8 cellular contexts compared by ENCODE assay signal in the genomic region with DNA sequence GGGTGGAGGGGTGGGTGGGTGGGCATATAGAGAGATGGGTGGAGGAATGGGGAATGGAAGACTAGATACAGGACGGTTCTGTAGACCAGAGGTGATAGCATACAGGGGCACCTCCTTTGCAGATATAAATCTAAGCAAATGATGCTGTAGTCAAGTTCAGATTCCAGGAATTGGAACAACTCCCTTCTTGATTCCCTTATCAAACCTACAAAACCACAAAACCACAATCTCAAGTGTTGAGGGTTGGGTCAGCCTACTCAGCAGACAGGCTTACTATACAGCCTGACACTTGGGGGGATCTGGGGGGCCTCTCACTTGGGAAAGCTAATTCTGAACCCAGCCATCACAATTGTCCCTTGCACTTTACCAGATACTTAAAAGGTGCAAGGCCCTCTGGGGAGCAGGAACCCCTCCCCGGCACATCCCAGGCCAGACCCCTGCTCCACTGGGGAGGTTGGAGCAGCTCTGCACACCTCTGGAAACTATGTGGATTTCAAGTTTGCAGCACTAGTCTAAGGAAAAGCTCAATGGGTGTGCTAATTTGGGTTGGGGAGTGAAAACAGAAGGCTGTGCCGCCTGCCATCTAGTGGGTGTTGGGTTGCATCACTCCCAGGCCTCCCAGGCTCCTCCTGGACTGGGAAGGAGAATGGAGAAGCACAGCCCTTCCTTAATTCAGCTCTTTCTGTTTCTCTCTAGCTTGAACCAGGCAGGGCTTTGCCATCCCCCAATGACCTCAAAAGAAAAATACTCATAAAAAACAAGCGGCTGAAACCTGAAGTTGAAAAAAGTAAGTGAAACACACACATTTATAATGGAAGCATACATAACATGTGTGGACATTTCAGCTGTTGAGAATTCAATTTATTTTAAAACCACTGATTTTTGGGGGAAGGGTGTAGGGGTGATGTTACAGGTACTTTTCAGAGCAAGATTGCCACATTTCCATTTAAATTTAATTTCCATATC.
DNase-seq lines count a peak whose midpoint lies in the region; ATAC-seq and TF ChIP-seq lines count a peak whose summit lies in the region.

No MANE protein-coding gene starts in this region.

- H3K27me3 ChIP-seq in thoracic aorta (replicated peaks; ENCODE audit: insufficient read depth), result no peaks in the 10 kb centered on the region

- H3K4me1 Mint-ChIP-seq in MCF 10A (ENCODE audit: insufficient read depth, unreplicated experiment), result no peaks in the 10 kb centered on the region

- CTCF ChIA-PET in MCF 10A (lab: Yijun Ruan, JAX), result interaction anchor here (0.5 to 3.4 kb wide), 73 partner anchors 8 to 1131 kb away, joined by 3 to 77 read pairs (median 4); no protein-coding TSS in a partner anchor

- H3K4me3 Mint-ChIP-seq in MCF 10A (ENCODE audit: unreplicated experiment), result no peak overlapping the region

- no peak overlapping the region for H3K27ac Mint-ChIP-seq in MCF 10A (ENCODE audit: low read depth, unreplicated experiment)

- no peaks in the 10 kb centered on the region for H3K9me3 Mint-ChIP-seq in MCF 10A (ENCODE audit: unreplicated experiment)

- H3K27me3 Mint-ChIP-seq in MCF 10A (ENCODE audit: insufficient read depth, unreplicated experiment), result no peaks in the 10 kb centered on the region

- H3K27ac ChIP-seq in thoracic aorta, result no peak overlapping the region

- H3K9me3 ChIP-seq in thoracic aorta, result no peaks in the 10 kb centered on the region

- ATAC-seq in HG02973 (IDR thresholded peaks at IDR 0.05; ENCODE audit: unreplicated experiment) (peak; percentile 39), thoracic aorta (ENCODE audit: insufficient number of reproducible peaks, low FRiP score, low read depth) (peak; percentile 62), HG03469 (IDR thresholded peaks at IDR 0.05; ENCODE audit: unreplicated experiment) (no peak)

- H3K4me1 ChIP-seq in thoracic aorta (ENCODE audit: control insufficient read depth in 1 of 2, low read depth in 2 of 2), result peaks cover 13 to 37% of the 10 kb centered on the region in 2 donors

- DNase-seq in NCI-H1417 (lab: John Stamatoyannopoulos, UW) (peak; percentile 58 to 78 (median 61)), NCI-H1417 treated with DMSO at 0.1 percent for 48 hours (lab: John Stamatoyannopoulos, UW) (no peak), NCI-H526 treated with DMSO at 0.1 percent for 48 hours (lab: John Stamatoyannopoulos, UW) (peak; percentile 34), MCF 10A (ENCODE audit: unreplicated experiment) (peak; percentile 76), inferior parietal cortex (ENCODE audit: extremely low spot score) (peak; percentile 70), thoracic aorta (ENCODE audit: low spot score) (no peak)

- no peaks in the 10 kb centered on the region for H3K36me3 Mint-ChIP-seq in MCF 10A (ENCODE audit: insufficient read depth, unreplicated experiment)

- TF ChIP-seq CTCF in MCF 10A (IDR thresholded peaks at IDR 0.05; ENCODE audit: unreplicated experiment) (peak; percentile 71), thoracic aorta (IDR thresholded peaks at IDR 0.05) (peak; percentile 63)

- BruUV-seq in MCF 10A (replicated peaks; lab: Mats Ljungman, UMichigan), result no TSS peak

- POLR2A ChIA-PET in MCF 10A (lab: Yijun Ruan, JAX), result interaction anchor here (0.9 to 1.0 kb wide), 2 partner anchors 24 to 179 kb away, joined by 3 read pairs; no protein-coding TSS in a partner anchor

- H3K36me3 ChIP-seq in thoracic aorta, result no peaks in the 10 kb centered on the region

- intact Hi-C loops in MCF 10A (cut with micrococcal nuclease), result loop anchor here (1.0 kb wide), 3 partner anchors 540 to 634 kb away; no protein-coding TSS in a partner anchor

- no peak overlapping the region for H3K4me3 ChIP-seq in thoracic aorta

Comparison
In these comparisons a context has a peak if more than half of its experiments do, and no peak if none do; other contexts are left out.
1. DNase-seq: peak in NCI-H1417 (3 of 3), NCI-H526 treated with DMSO at 0.1 percent for 48 hours (single experiment), MCF 10A (single experiment) and inferior parietal cortex (single experiment); none in NCI-H1417 treated with DMSO at 0.1 percent for 48 hours (single experiment) and thoracic aorta (single experiment).